22 cellular contexts compared by ENCODE assay signal in genomic region chr6:89694428-89694827, GRCh38. TPM values are rescaled to one million over a fixed set of nuclear protein-coding genes. Genes with fewer than 3 reads are reported as not detected.
DNase-seq lines count a peak whose midpoint lies in the region; ATAC-seq and TF ChIP-seq lines count a peak whose summit lies in the region.
"Had no signal": no experiment of that assay in that cellular context is flagged by ENCODE, and none has a peak within 500 bp of the region (broad histone marks: within the 10 kb centered on the region; RNA-seq: fewer than 3 reads in every experiment).

No MANE protein-coding gene starts in this region.

- no peaks in the 10 kb centered on the region for H4K20me1 ChIP-seq in GM23338 (replicated peaks; ENCODE audit: insufficient read depth)
- H4K20me1 ChIP-seq: BLaER1 treated with 17β-estradiol and CSF1 and Interleukin-3, amounts not matched to agents 10 nM and 100 nM had no signal

- no peaks in the 10 kb centered on the region; the same call in 1 of the 2 replicates for H3F3A ChIP-seq in GM23338 (replicated peaks; ENCODE audit: low read depth)

- no peak overlapping the region for H2AFZ ChIP-seq in GM23338
- H2AFZ ChIP-seq: GM23248 had no signal

- H3K27me3 ChIP-seq in GM23338 (ENCODE audit: insufficient read depth): no peaks in the 10 kb centered on the region
- H3K27me3 ChIP-seq: BE2C; BLaER1 treated with 17β-estradiol and CSF1 and Interleukin-3, amounts not matched to agents 10 nM and 100 nM had no signal

- H3K27ac Mint-ChIP-seq in GM23338: no peak overlapping the region; the same call in none of the 2 replicates
- peak overlapping the region; percentile 48; the same call in 1 of the 2 replicates for H3K27ac Mint-ChIP-seq in WTC11
- peak overlapping the region; percentile 33 for H3K27ac Mint-ChIP-seq in nephron progenitor cell
- H3K27ac Mint-ChIP-seq: CD14-positive monocyte; CD4-positive, alpha-beta T cell; HFFc6 had no signal

- DNase-seq in GM23338 (ENCODE audit: low spot score): no peak
- no peak for DNase-seq in WTC11 (ENCODE audit: low spot score)
- peak; percentile 2 for DNase-seq in left kidney (ENCODE audit: low read depth, low spot score)
- no peak for DNase-seq in nephron progenitor cell
- no peak for DNase-seq in NCI-H2107 treated with DMSO at 0.1 percent for 48 hours (lab: John Stamatoyannopoulos, UW; ENCODE audit: unreplicated experiment)
- no peak for DNase-seq in DMS153 treated with DMSO at 0.1 percent for 48 hours (lab: John Stamatoyannopoulos, UW; ENCODE audit: unreplicated experiment)
- no peak for DNase-seq in activated CD4-positive, CD25-positive, alpha-beta regulatory T cell treated with anti-CD3 and anti-CD28 coated beads, Interleukin-2, amount 50 U/mL, for 72 hours
- DNase-seq: 8988T; ACHN; AML-193; BE2C; Calu3; CD4-positive, alpha-beta T cell; COR-L47; DND-41; GM23248; HFFc6 had no signal

- ATAC-seq in GM23338 (no peak), WTC11 (no peak), HG03196 (IDR thresholded peaks at IDR 0.05; ENCODE audit: unreplicated experiment) (no peak)
- ATAC-seq: A549 had no signal

- H3K4me2 ChIP-seq in GM23338: no peak overlapping the region
- H3K4me2 ChIP-seq: A549; BLaER1 treated with 17β-estradiol and CSF1 and Interleukin-3, amounts not matched to agents 10 nM and 100 nM had no signal

- POLR2A ChIA-PET in WTC11 (lab: Charles Lee): no interaction called here

- CTCF ChIA-PET in WTC11 (lab: Charles Lee): interaction anchor here (0.7 kb wide), 1 partner anchor 99 kb away, joined by 5 read pairs; no protein-coding TSS in a partner anchor

- TF ChIP-seq CTCF in GM23338 (conservative IDR thresholded peaks at IDR 0.05; ENCODE audit: low read depth in 2 of 2) (no peak), WTC11 (IDR thresholded peaks at IDR 0.05) (no peak), nephron progenitor cell (IDR thresholded peaks at IDR 0.05) (no peak)

- 0 out of 2 replicates have a peak, but pooled peaks cover 3% of the 10 kb centered on the region for H3K79me2 ChIP-seq in GM23338 (replicated peaks; ENCODE audit: insufficient read depth)

- H3K4me1 ChIP-seq in GM23338 (ENCODE audit: insufficient read depth): peaks cover 30% of the 10 kb centered on the region
- H3K4me1 ChIP-seq: A549, BE2C, HAP-1 had no signal

- H3K27me3 Mint-ChIP-seq in GM23338 (ENCODE audit: insufficient read depth, low read depth, poor library complexity): peaks cover 9% of the 10 kb centered on the region
- no peaks in the 10 kb centered on the region for H3K27me3 Mint-ChIP-seq in WTC11 (ENCODE audit: low read depth)
- H3K27me3 Mint-ChIP-seq in nephron progenitor cell (ENCODE audit: low read depth, poor library complexity): no peaks in the 10 kb centered on the region
- H3K27me3 Mint-ChIP-seq: CD4-positive, alpha-beta T cell had no signal

- peaks cover 43% of the 10 kb centered on the region for H3K4me1 Mint-ChIP-seq in GM23338
- peaks cover 49% of the 10 kb centered on the region for H3K4me1 Mint-ChIP-seq in WTC11
- no peaks in the 10 kb centered on the region for H3K4me1 Mint-ChIP-seq in nephron progenitor cell

- H3K9me2 ChIP-seq in GM23338 (ENCODE audit: insufficient read depth): no peaks in the 10 kb centered on the region

- no peaks in the 10 kb centered on the region; the same call in 2 of the 3 replicates for H3K9me3 Mint-ChIP-seq in GM23338
- H3K9me3 Mint-ChIP-seq in WTC11: no peaks in the 10 kb centered on the region
- no peaks in the 10 kb centered on the region for H3K9me3 Mint-ChIP-seq in nephron progenitor cell
- H3K9me3 Mint-ChIP-seq: CD4-positive, alpha-beta T cell; HFFc6 had no signal

- H3K36me3 ChIP-seq in GM23338 (ENCODE audit: insufficient read depth): peaks cover 59% of the 10 kb centered on the region

- peak overlapping the region; percentile 46; the same call in 1 of the 2 replicates for H3K27ac ChIP-seq in GM23338 (ENCODE audit: low read depth)
- H3K27ac ChIP-seq: A549; BLaER1 treated with 17β-estradiol and CSF1 and Interleukin-3, amounts not matched to agents 10 nM and 100 nM; GM23248 had no signal

- H3K4me3 Mint-ChIP-seq in GM23338 (no peak overlapping the region), WTC11 (no peak overlapping the region), nephron progenitor cell (no peak overlapping the region)
- H3K4me3 Mint-ChIP-seq: CD14-positive monocyte; CD4-positive, alpha-beta T cell; HFFc6 had no signal

- H3K36me3 Mint-ChIP-seq in GM23338 (ENCODE audit: low read depth): peaks cover 96% of the 10 kb centered on the region
- peaks cover 82% of the 10 kb centered on the region for H3K36me3 Mint-ChIP-seq in WTC11
- peaks cover 75% of the 10 kb centered on the region for H3K36me3 Mint-ChIP-seq in nephron progenitor cell (ENCODE audit: low read depth)

- H3K4me3 ChIP-seq in GM23338: no peak overlapping the region
- H3K4me3 ChIP-seq: A549; BLaER1 treated with 17β-estradiol and CSF1 and Interleukin-3, amounts not matched to agents 10 nM and 100 nM; GM23248; HAP-1 had no signal

TF ChIP-seq in GM23338, 12 proteins besides CTCF, POLR2A, EP300 and RAD21 (continues in another document):
- no peak for TF ChIP-seq ZNF331 (CRISPR knock-in tag; IDR thresholded peaks at IDR 0.05; ENCODE audit: low read depth)
- TF ChIP-seq ZNF114 (CRISPR knock-in tag; IDR thresholded peaks at IDR 0.05): no peak
- TF ChIP-seq EZH2 (IDR thresholded peaks at IDR 0.05; ENCODE audit: low read depth, unreplicated experiment): no peak
- no peak for TF ChIP-seq JUNB (IDR thresholded peaks at IDR 0.05; ENCODE audit: unreplicated experiment)
- no peak for TF ChIP-seq POLR2AphosphoS5 (IDR thresholded peaks at IDR 0.05; ENCODE audit: low read depth)
- no peak for TF ChIP-seq REST (IDR thresholded peaks at IDR 0.05; ENCODE audit: unreplicated experiment)
- no peak for TF ChIP-seq EZH2phosphoT487 (IDR thresholded peaks at IDR 0.05; ENCODE audit: unreplicated experiment)
- no peak for TF ChIP-seq STAT1 (IDR thresholded peaks at IDR 0.05; ENCODE audit: unreplicated experiment)

TF ChIP-seq in WTC11, 78 proteins besides CTCF, POLR2A, EP300 and RAD21:
- TF ChIP-seq EMX1 (CRISPR knock-in tag; IDR thresholded peaks at IDR 0.05) (no peak), MAX (CRISPR knock-in tag; IDR thresholded peaks at IDR 0.05) (no peak)

RNA-seq across cellular contexts. Expression of gene LYRM2, which starts 55.9 kb away (rescaled TPM):
- total RNA-seq in GM23338 (2014; rRNA removed; shearing (Covaris generic)): 13.0 and 20.3 TPM in 2 replicates
- polyA plus RNA-seq in GM23338 (2016; fragmentation: Nextera tagmentation; extraction: Ambion mirVana): 48.9 and 67.3 TPM in 2 replicates
- 21.3 to 22.2 TPM (median 21.8 TPM) in 3 replicates for total RNA-seq in WTC11 (2021)
